Comparison of ENCODE assay signal across 22 cellular contexts in genomic region chr1:58057820-58058219, GRCh38.
"Had no signal": no experiment of that assay in that cellular context is flagged by ENCODE, and none has a peak within 500 bp of the region (broad histone marks: within the 10 kb centered on the region; RNA-seq: fewer than 3 reads in every experiment).

No MANE protein-coding gene starts in this region.

- ATAC-seq: Right ventricle myocardium inferior, SK-N-SH treated with all-trans-retinoic acid at 6 μM for 48 hours had no signal

- H3K27ac ChIP-seq: PC-9, Peyer's patch, SJCRH30 had no signal

- H3K4me3 ChIP-seq: MG63, PC-9, Peyer's patch, SJCRH30 had no signal

- DNase-seq: KBM-7, MG63, MV-4-11, NCI-H1048, NCI-H1105, NCI-H1417, NCI-H1436 treated with DMSO at 0.1 percent for 48 hours, NCI-H1694, NCI-H187 treated with DMSO at 0.1 percent for 48 hours, NCI-H2029 treated with DMSO at 0.1 percent for 48 hours, NCI-H2171 treated with DMSO at 0.1 percent for 48 hours, NCI-H345, NCI-H446 treated with DMSO at 0.1 percent for 48 hours, NCI-H510A treated with DMSO at 0.1 percent for 48 hours, NCI-H526, OCI-M1, PC-9, Peyer's patch, SHP77 treated with DMSO at 0.1 percent for 48 hours, SJCRH30 had no signal

- H3K4me2 ChIP-seq: PC-9 had no signal

- H3K4me1 ChIP-seq: Peyer's patch had no signal

- H2AFZ ChIP-seq: PC-9 had no signal

- H3K9me3 ChIP-seq: MG63, Peyer's patch, SJCRH30 had no signal

- H3K36me3 ChIP-seq: MG63, Peyer's patch, SJCRH30 had no signal

- H3K27me3 ChIP-seq: MG63, Peyer's patch, SJCRH30 had no signal
